Comparison of ENCODE assay signal across 32 cellular contexts in the genomic region with DNA sequence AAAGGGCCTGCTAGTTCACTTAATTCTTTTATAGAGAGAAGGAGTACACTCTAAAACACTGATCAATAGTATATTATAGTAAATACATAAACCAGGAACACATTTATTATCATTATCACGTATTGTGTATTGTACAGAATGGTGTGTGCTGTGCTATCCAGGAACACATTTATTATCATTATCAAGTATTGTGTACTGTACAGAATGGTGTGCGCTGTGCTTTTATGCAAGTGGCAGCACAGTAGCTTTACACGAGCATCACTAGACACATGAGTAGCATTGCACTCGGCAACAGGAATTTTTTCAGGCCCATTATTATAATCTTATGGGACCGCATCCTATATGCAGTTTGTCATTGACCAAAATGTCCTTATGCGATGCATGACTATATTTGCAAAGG. TPM values are rescaled to one million over a fixed set of nuclear protein-coding genes. Genes with fewer than 3 reads are reported as not detected.
DNase-seq lines count a peak whose midpoint lies in the region; ATAC-seq and TF ChIP-seq lines count a peak whose summit lies in the region.
"Had no signal": no experiment of that assay in that cellular context is flagged by ENCODE, and none has a peak within 500 bp of the region (broad histone marks: within the 10 kb centered on the region; RNA-seq: fewer than 3 reads in every experiment).

No MANE protein-coding gene starts in this region.

- no peak overlapping the region for H3K14ac ChIP-seq in IMR-90 (replicated peaks; ENCODE audit: low read depth, low read length)

- POLR2A ChIA-PET in IMR-90 (lab: Charles Lee; ENCODE audit: unreplicated experiment), result interaction anchor here (0.5 kb wide), 1 partner anchor 19 kb away, joined by 7 read pairs; no protein-coding TSS in a partner anchor
- POLR2A ChIA-PET in activated CD4-positive, alpha-beta memory T cell treated with anti-CD3 and anti-CD28 coated beads, Interleukin-2, amount 10 ng/mL, durations not matched to agents 7 days and 5 days (lab: Charles Lee), result no interaction called here

- H3K9ac ChIP-seq in IMR-90 (ENCODE audit: low read depth, low read length) (no peak overlapping the region), neural cell (ENCODE audit: low read length) (no peak overlapping the region)

- peaks cover 4% of the 10 kb centered on the region; the same call in 1 of the 2 replicates for H4K20me1 ChIP-seq in IMR-90 (ENCODE audit: insufficient read depth, low read length)
- no peaks in the 10 kb centered on the region for H4K20me1 ChIP-seq in neural cell (ENCODE audit: insufficient read depth)

- no peak overlapping the region for H2BK120ac ChIP-seq in IMR-90 (ENCODE audit: low read depth, low read length)

- no peak overlapping the region for H2BK5ac ChIP-seq in IMR-90 (ENCODE audit: low read depth, low read length, poor library complexity, severe bottlenecking)

- BruUV-seq in IMR-90 (replicated peaks; lab: Mats Ljungman, UMichigan), result no TSS peak

- CTCF ChIA-PET in IMR-90 (lab: Yijun Ruan, JAX), result no interaction called here
- CTCF ChIA-PET in activated CD4-positive, alpha-beta memory T cell treated with anti-CD3 and anti-CD28 coated beads, Interleukin-2, amount 10 ng/mL, durations not matched to agents 7 days and 5 days (lab: Charles Lee), result no interaction called here

- no peaks in the 10 kb centered on the region for H3K79me2 ChIP-seq in neural cell (replicated peaks; ENCODE audit: insufficient read depth, low read length)

- peaks cover 32% of the 10 kb centered on the region for H3K36me3 Mint-ChIP-seq in brain
- peaks cover 21% of the 10 kb centered on the region for H3K36me3 Mint-ChIP-seq in activated CD4-positive, alpha-beta memory T cell treated with anti-CD3 and anti-CD28 coated beads, Interleukin-2, amount 10 ng/mL, durations not matched to agents 7 days and 5 days (ENCODE audit: low read depth)
- H3K36me3 Mint-ChIP-seq: natural killer cell had no signal

- peak overlapping the region in 3 of 5 experiments; percentile 2 to 67 (median 6) for H3K27ac Mint-ChIP-seq in brain
- no peak overlapping the region for H3K27ac Mint-ChIP-seq in activated CD4-positive, alpha-beta memory T cell treated with anti-CD3 and anti-CD28 coated beads, Interleukin-2, amount 10 ng/mL, durations not matched to agents 7 days and 5 days
- H3K27ac Mint-ChIP-seq: activated CD4-positive, alpha-beta T cell treated with anti-CD3 and anti-CD28 coated beads for 36 hours; activated CD8-positive, alpha-beta T cell treated with anti-CD3 and anti-CD28 coated beads, Interleukin-2, amount 10 ng/mL, durations not matched to agents 7 days and 5 days; activated naive CD8-positive, alpha-beta T cell treated with anti-CD3 and anti-CD28 coated beads, Interleukin-2, amount 50 U/mL, for 24 hours; dendritic cell treated with granulocyte-macrophage colony-stimulating factor and Interleukin-4, amounts not matched to agents 40 ng/mL and 50 ng/mL, for 4 days; H9; natural killer cell had no signal

- no peaks in the 10 kb centered on the region for H3K9me2 ChIP-seq in neural cell (ENCODE audit: insufficient read depth, low read length)

- no peak overlapping the region for H2BK20ac ChIP-seq in IMR-90 (ENCODE audit: low read depth, low read length)

- no peak for TF ChIP-seq RAD21 in IMR-90 (IDR thresholded peaks at IDR 0.05; ENCODE audit: low read length)
- TF ChIP-seq RAD21 in neural cell (conservative IDR thresholded peaks at IDR 0.05), result no peak

- WGBS in IMR-90 (ENCODE audit: extremely low coverage in 2 of 2, insufficient read length in 1 of 2), 2 experiments, result 88% methylated on average over 4 of the region's 6 CpGs; no CpG with 5 or more reads in 1 of the 2 experiments

- H3K27me3 ChIP-seq in IMR-90 (ENCODE audit: control insufficient read depth, insufficient read depth, low read length) (peaks cover 6% of the 10 kb centered on the region), neural cell (ENCODE audit: insufficient read depth, low read depth, low read length) (no peaks in the 10 kb centered on the region)
- H3K27me3 ChIP-seq: heart right ventricle, upper lobe of right lung had no signal

- H2AK9ac ChIP-seq in IMR-90 (replicated peaks; ENCODE audit: low read depth, low read length, poor library complexity), result no peak overlapping the region

- H3K4me3 Mint-ChIP-seq in brain, result no peak overlapping the region
- H3K4me3 Mint-ChIP-seq in activated CD4-positive, alpha-beta memory T cell treated with anti-CD3 and anti-CD28 coated beads, Interleukin-2, amount 10 ng/mL, durations not matched to agents 7 days and 5 days, result no peak overlapping the region
- H3K4me3 Mint-ChIP-seq: activated CD4-positive, alpha-beta T cell treated with anti-CD3 and anti-CD28 coated beads for 36 hours; activated CD8-positive, alpha-beta T cell treated with anti-CD3 and anti-CD28 coated beads, Interleukin-2, amount 10 ng/mL, durations not matched to agents 7 days and 5 days; activated naive CD8-positive, alpha-beta T cell treated with anti-CD3 and anti-CD28 coated beads, Interleukin-2, amount 50 U/mL, for 24 hours; dendritic cell treated with granulocyte-macrophage colony-stimulating factor and Interleukin-4, amounts not matched to agents 40 ng/mL and 50 ng/mL, for 4 days; H9; natural killer cell had no signal

- H3K36me3 ChIP-seq in IMR-90 (ENCODE audit: control insufficient read depth, insufficient read depth, low read length) (peaks cover 3% of the 10 kb centered on the region; the same call in 1 of the 2 replicates), neural cell (ENCODE audit: insufficient read depth, low read length) (no peaks in the 10 kb centered on the region)

- H3K4me2 ChIP-seq in IMR-90 (ENCODE audit: low read depth, low read length) (no peak overlapping the region), neural cell (ENCODE audit: low read length) (no peak overlapping the region)

- H3K56ac ChIP-seq in IMR-90 (ENCODE audit: extremely low read depth, insufficient read depth, low read length), result no peak overlapping the region

- peaks cover 13% of the 10 kb centered on the region for H3K9me1 ChIP-seq in IMR-90 (ENCODE audit: insufficient read depth, low read length)

- intact Hi-C loops in IMR-90 (cut with micrococcal nuclease), result no loop called here

- no peak for TF ChIP-seq EP300 in neural cell (conservative IDR thresholded peaks at IDR 0.05; ENCODE audit: poor library complexity, severe bottlenecking)

- H2AK5ac ChIP-seq in IMR-90 (ENCODE audit: low read depth, low read length), result no peak overlapping the region

- ATAC-seq in IMR-90 (ENCODE audit: low read depth), result peak; percentile 6
- ATAC-seq: activated CD4-positive, alpha-beta T cell treated with anti-CD3 and anti-CD28 coated beads for 36 hours; activated CD8-positive, alpha-beta T cell treated with anti-CD3 and anti-CD28 coated beads, Interleukin-2, amount 10 ng/mL, durations not matched to agents 7 days and 5 days; activated naive CD8-positive, alpha-beta T cell treated with anti-CD3 and anti-CD28 coated beads, Interleukin-2, amount 50 U/mL, for 24 hours; upper lobe of right lung had no signal

- H2AFZ ChIP-seq in IMR-90 (replicated peaks; ENCODE audit: low read length, poor library complexity) (no peak overlapping the region), neural cell (ENCODE audit: low read depth, low read length) (no peak overlapping the region)

- H2BK15ac ChIP-seq in IMR-90 (ENCODE audit: low read depth, low read length), result no peak overlapping the region

- no peak overlapping the region for H3K18ac ChIP-seq in IMR-90 (ENCODE audit: low read depth, low read length)

- peak; percentile 42 for DNase-seq in activated CD8-positive, alpha-beta memory T cell treated with anti-CD3 and anti-CD28 coated beads, Interleukin-2, amount 50 U/mL, for 48 hours
- DNase-seq in activated CD8-positive, alpha-beta memory T cell treated with anti-CD3 and anti-CD28 coated beads, Interleukin-2, amount 50 U/mL, for 4 hours, result no peak
- no peak for DNase-seq in IMR-90
- no peak for DNase-seq in DMS79 treated with DMSO at 0.1 percent for 48 hours (lab: John Stamatoyannopoulos, UW)
- no peak for DNase-seq in activated CD4-positive, alpha-beta memory T cell treated with anti-CD3 and anti-CD28 coated beads, Interleukin-2, amount 10 ng/mL, durations not matched to agents 7 days and 5 days
- DNase-seq in OCI-M1 (lab: John Stamatoyannopoulos, UW), result no peak
- DNase-seq: activated CD4-positive, alpha-beta T cell treated with anti-CD3 and anti-CD28 coated beads for 36 hours; activated CD8-positive, alpha-beta T cell treated with anti-CD3 and anti-CD28 coated beads, Interleukin-2, amount 10 ng/mL, durations not matched to agents 7 days and 5 days; activated gamma-delta T cell treated with Interleukin-2 at 50 U/mL for 16 hours; activated naive CD8-positive, alpha-beta T cell treated with anti-CD3 and anti-CD28 coated beads, Interleukin-2, amount 50 U/mL, for 24 hours; activated T-cell treated with anti-CD3 and anti-CD28 coated beads for 4 hours; Calu3; central memory CD4-positive, alpha-beta T cell; H9; heart right ventricle; KBM-7; natural killer cell; NCI-H1417; NCI-H2081 treated with DMSO at 0.1 percent for 48 hours; NCI-H226; NCI-H526 treated with DMSO at 0.1 percent for 48 hours; stimulated activated naive CD4-positive, alpha-beta T cell; T-helper 9 cell; upper lobe of right lung had no signal

- no peak overlapping the region for H3K4me3 ChIP-seq in IMR-90 (ENCODE audit: insufficient read depth, low read depth, low read length)
- H3K4me3 ChIP-seq in neural cell (ENCODE audit: low read length), result no peak overlapping the region
- H3K4me3 ChIP-seq: heart right ventricle, SJSA1, upper lobe of right lung had no signal

- TF ChIP-seq POLR2A in IMR-90 (IDR thresholded peaks at IDR 0.05; ENCODE audit: low read depth, low read length), result no peak

- H3K4me1 ChIP-seq in IMR-90 (ENCODE audit: control insufficient read depth, insufficient read depth, low read length), result peaks cover 11% of the 10 kb centered on the region
- H3K4me1 ChIP-seq: upper lobe of right lung had no signal

- no peaks in the 10 kb centered on the region for H3K27me3 Mint-ChIP-seq in brain
- H3K27me3 Mint-ChIP-seq in activated CD4-positive, alpha-beta memory T cell treated with anti-CD3 and anti-CD28 coated beads, Interleukin-2, amount 10 ng/mL, durations not matched to agents 7 days and 5 days, result no peaks in the 10 kb centered on the region
- H3K27me3 Mint-ChIP-seq: activated CD4-positive, alpha-beta T cell treated with anti-CD3 and anti-CD28 coated beads for 36 hours; activated naive CD8-positive, alpha-beta T cell treated with anti-CD3 and anti-CD28 coated beads, Interleukin-2, amount 50 U/mL, for 24 hours; dendritic cell treated with granulocyte-macrophage colony-stimulating factor and Interleukin-4, amounts not matched to agents 40 ng/mL and 50 ng/mL, for 4 days had no signal

- H4K8ac ChIP-seq in IMR-90 (ENCODE audit: low read depth in 2 of 2, low read length in 2 of 2), result no peak overlapping the region

- no peak overlapping the region for H4K91ac ChIP-seq in IMR-90 (ENCODE audit: insufficient read depth, low read depth, low read length)

- H3K9me3 ChIP-seq in IMR-90 (ENCODE audit: control insufficient read depth, insufficient read depth, low read length) (no peaks in the 10 kb centered on the region), neural cell (ENCODE audit: low read length) (no peaks in the 10 kb centered on the region)
- H3K9me3 ChIP-seq: SJSA1, upper lobe of right lung had no signal

- H3K4ac ChIP-seq in IMR-90 (ENCODE audit: low read depth, low read length), result no peak overlapping the region

- H3K4me1 Mint-ChIP-seq in brain, result peaks cover 20% of the 10 kb centered on the region
- H3K4me1 Mint-ChIP-seq in activated CD4-positive, alpha-beta memory T cell treated with anti-CD3 and anti-CD28 coated beads, Interleukin-2, amount 10 ng/mL, durations not matched to agents 7 days and 5 days, result peaks cover 2% of the 10 kb centered on the region
- H3K4me1 Mint-ChIP-seq: activated CD4-positive, alpha-beta T cell treated with anti-CD3 and anti-CD28 coated beads for 36 hours had no signal

- no peaks in the 10 kb centered on the region for H3F3A ChIP-seq in neural cell (ENCODE audit: insufficient read depth, low read length, poor library complexity, severe bottlenecking)

- dilution Hi-C loops in IMR-90 (cut with HindIII; ENCODE audit: low sequenced_read_pairs, unreplicated experiment), result no loop called here

- H3K9me3 Mint-ChIP-seq in brain, result no peaks in the 10 kb centered on the region
- H3K9me3 Mint-ChIP-seq in activated CD4-positive, alpha-beta memory T cell treated with anti-CD3 and anti-CD28 coated beads, Interleukin-2, amount 10 ng/mL, durations not matched to agents 7 days and 5 days, result no peaks in the 10 kb centered on the region
- H3K9me3 Mint-ChIP-seq: activated naive CD8-positive, alpha-beta T cell treated with anti-CD3 and anti-CD28 coated beads, Interleukin-2, amount 50 U/mL, for 24 hours; dendritic cell treated with granulocyte-macrophage colony-stimulating factor and Interleukin-4, amounts not matched to agents 40 ng/mL and 50 ng/mL, for 4 days; H9; natural killer cell had no signal

- H3K27ac ChIP-seq in IMR-90 (ENCODE audit: insufficient read depth, low read length), result no peak overlapping the region
- no peak overlapping the region for H3K27ac ChIP-seq in neural cell (ENCODE audit: low read length)
- H3K27ac ChIP-seq: 22Rv1, C4-2B, heart right ventricle, SJSA1, upper lobe of right lung, VCaP had no signal

- no peak overlapping the region for H4K5ac ChIP-seq in IMR-90 (ENCODE audit: low read depth, low read length)

- H3K79me1 ChIP-seq in IMR-90 (ENCODE audit: low read depth in 1 of 2, low read length in 2 of 2), result peaks cover 0 to 7% of the 10 kb centered on the region in 2 experiments; a peak in 2 of 4 replicates

- TF ChIP-seq CTCF in IMR-90 (conservative IDR thresholded peaks at IDR 0.05; ENCODE audit: low read depth, low read length) (no peak), brain (conservative IDR thresholded peaks at IDR 0.05) (no peak), neural cell (IDR thresholded peaks at IDR 0.05; ENCODE audit: poor library complexity, severe bottlenecking) (no peak)

- in situ Hi-C loops in IMR-90 (cut with MboI; ENCODE audit: low sequenced_read_pairs), result loop anchor here (25.0 kb wide), 1 partner anchor 262 kb away; no protein-coding TSS in a partner anchor

- no peak overlapping the region for H3K23ac ChIP-seq in IMR-90 (ENCODE audit: low read depth, low read length)

RNA-seq across cellular contexts. Expression of a gene that starts 20.9 kb away (rescaled TPM):
- total RNA-seq in IMR-90 (2012; rRNA removed), result not detected in 2 replicates
- polyA plus RNA-seq in IMR-90 (2012; rRNA removed) (0.12 and 0.24 TPM in 2 replicates), brain (ENCODE audit: insufficient read depth, low read depth, low replicate concordance) (0.17 TPM), neural cell (1.8 and 3.0 TPM in 2 replicates)
- 0.11 TPM in 1 of 2 replicates, not detected in the other for polyA plus RNA-seq in IMR-90 (2012; cell fraction: cytosol; rRNA removed)
- polyA plus RNA-seq in IMR-90 (2012; cell fraction: nucleus; rRNA removed; ENCODE audit: low replicate concordance), result 1.7 TPM in 2 replicates
- 5.1 and 8.7 TPM in 2 replicates for polyA minus RNA-seq in neural cell
- 1 to 10 TPM; 1.2 to 2.8 TPM for total RNA-seq in activated CD4-positive, alpha-beta memory T cell treated with anti-CD3 and anti-CD28 coated beads, Interleukin-2, amount 10 ng/mL, durations not matched to agents 7 days and 5 days
- total RNA-seq: astrocyte, H9, SJSA1 had no signal
